ENCODE assay signal across 1 cellular context in the genomic region with DNA sequence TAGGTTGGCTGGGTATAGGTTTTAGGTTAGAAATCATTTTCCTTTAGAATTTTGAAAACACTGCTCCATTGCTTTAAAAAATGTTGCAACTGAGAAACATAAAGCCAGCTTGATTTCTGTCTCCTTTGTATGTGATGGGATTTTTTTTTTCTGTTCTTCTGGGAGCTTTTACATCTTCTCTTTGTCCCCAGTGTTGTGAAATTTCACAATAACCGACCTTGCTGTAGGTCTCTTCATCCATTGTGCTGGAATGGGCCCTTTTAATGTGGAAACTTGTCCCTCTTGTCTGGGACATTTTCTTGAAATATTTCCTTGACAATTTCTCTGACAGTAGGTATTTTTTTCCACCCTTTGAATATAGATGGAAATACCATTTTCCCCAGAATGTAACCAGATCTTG.
TF ChIP-seq lines count a peak whose summit lies in the region.

No MANE protein-coding gene starts in this region.

TF ChIP-seq in HepG2, 621 proteins besides CTCF, POLR2A, EP300 and RAD21:
- TF ChIP-seq CEBPB (IDR thresholded peaks at IDR 0.05; ENCODE audit: borderline replicate concordance, low read depth, low read length): peak; percentile 77
- TF ChIP-seq SOX13 (IDR thresholded peaks at IDR 0.05): no peak
- TF ChIP-seq SOX13 (CRISPR knock-in tag; conservative IDR thresholded peaks at IDR 0.05 in 1 of 2, IDR thresholded peaks at IDR 0.05 in 1 of 2): peak in 1 of 2 experiments; percentile 35; a peak in 1 of 4 replicates
- TF ChIP-seq MED8 (CRISPR knock-in tag; IDR thresholded peaks at IDR 0.05; ENCODE audit: insufficient replicate concordance): no peak
- TF ChIP-seq ZNF607 (CRISPR knock-in tag; IDR thresholded peaks at IDR 0.05; ENCODE audit: borderline replicate concordance): no peak
- TF ChIP-seq SOX5 (CRISPR knock-in tag; IDR thresholded peaks at IDR 0.05; ENCODE audit: borderline replicate concordance): no peak
